In the genomic region with DNA sequence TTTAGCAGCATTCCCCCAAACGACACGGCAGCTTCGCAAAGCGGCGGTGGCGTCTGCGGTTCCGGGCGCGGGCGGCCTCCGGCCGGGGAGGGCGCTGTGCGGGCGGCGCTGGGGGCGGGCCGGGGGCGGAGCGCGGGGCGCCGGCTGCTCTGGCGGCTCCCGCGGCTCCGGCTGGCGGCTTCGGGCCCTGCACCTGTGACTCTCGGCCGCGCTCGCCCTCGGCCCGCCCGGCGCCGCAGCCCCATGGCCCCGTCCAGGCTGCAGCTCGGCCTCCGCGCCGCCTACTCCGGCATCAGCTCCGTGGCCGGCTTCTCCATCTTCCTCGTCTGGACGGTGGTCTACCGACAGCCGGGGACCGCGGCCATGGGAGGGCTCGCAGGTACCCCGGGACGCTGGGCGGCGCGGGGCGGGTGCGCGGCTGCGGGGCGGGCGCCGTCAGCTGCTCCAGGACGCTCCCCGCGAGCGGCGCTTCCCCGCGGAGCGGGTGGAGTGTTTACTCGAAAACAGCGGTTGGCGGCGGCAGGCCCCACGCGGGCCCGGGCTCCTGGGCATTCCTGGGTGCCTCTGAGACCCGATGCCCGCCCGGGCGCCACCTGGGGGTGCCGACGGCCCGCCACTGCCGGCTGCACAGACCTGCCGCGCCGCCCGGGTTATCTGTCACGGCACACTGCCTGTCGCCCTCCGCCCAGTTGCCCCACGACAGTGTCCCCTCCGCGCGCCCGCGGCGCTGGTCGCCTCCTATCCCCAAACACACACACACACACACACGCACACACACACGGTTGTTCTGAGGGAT, we compare ENCODE assay signal across 8 cellular contexts. TPM values are rescaled to one million over a fixed set of nuclear protein-coding genes. Genes with fewer than 3 reads are reported as not detected.
DNase-seq lines count a peak whose midpoint lies in the region; ATAC-seq, FAIRE-seq and TF ChIP-seq lines count a peak whose summit lies in the region.

A gene (plus strand): TSS at position 177 of the 796 bp plus-strand sequence. CDS start 67 bp downstream, at position 244.

- H3K36me3 ChIP-seq in HCT116 (ENCODE audit: control insufficient read depth in 1 of 2, insufficient read depth in 2 of 2, low read length in 2 of 2) (no peaks in the 10 kb centered on the region), WERI-Rb-1 (no peaks in the 10 kb centered on the region; the same call in 1 of the 2 replicates), keratinocyte (ENCODE audit: control insufficient read depth in 2 of 2, extremely low read depth in 1 of 2, insufficient read depth in 2 of 2, low read length in 2 of 2) (peaks cover 2 to 4% of the 10 kb centered on the region in 2 experiments)

- H3K9me3 ChIP-seq in HCT116 (ENCODE audit: control insufficient read depth in 1 of 2, insufficient read depth in 1 of 2, low read depth in 1 of 2, low read length in 2 of 2) (no peaks in the 10 kb centered on the region), WERI-Rb-1 (ENCODE audit: severe bottlenecking) (no peaks in the 10 kb centered on the region), keratinocyte (ENCODE audit: control insufficient read depth, low read depth, low read length) (no peaks in the 10 kb centered on the region)

- intact Hi-C loops in HCT116 (cut with micrococcal nuclease): loop anchor here (10.0 kb wide), 1 partner anchor 738 kb away; no protein-coding TSS in a partner anchor

- H3K27ac ChIP-seq in HCT116 (ENCODE audit: low read depth, low read length) (peak within 1 kb of the TSS; percentile 58; the same call in 1 of the 2 replicates), WERI-Rb-1 (peak within 1 kb of the TSS; percentile 76), keratinocyte (ENCODE audit: control insufficient read depth, insufficient read depth, low read length) (peak within 1 kb of the TSS; percentile 24)

- H3K79me2 ChIP-seq in HCT116 (ENCODE audit: insufficient read depth, low read length) (peaks cover 24% of the 10 kb centered on the region), keratinocyte (ENCODE audit: control insufficient read depth, insufficient read depth, low read length) (peaks cover 15% of the 10 kb centered on the region)

- DNase-seq in GM13976 (ENCODE audit: low spot score): peak; percentile 92
- no peak for DNase-seq in HCT116 (ENCODE audit: low read depth, low spot score)
- peak; percentile 18 for DNase-seq in MV-4-11 (lab: John Stamatoyannopoulos, UW)
- peak; percentile 65 for DNase-seq in WERI-Rb-1
- peak; percentile 48 to 64 for DNase-seq in cardiac fibroblast (ENCODE audit: low read depth in 2 of 2)
- no peak for DNase-seq in keratinocyte (ENCODE audit: low read depth, low spot score)
- DNase-seq in stimulated activated CD4-positive, alpha-beta T cell treated with anti-CD3 and anti-CD28 coated beads, Interleukin-12 subunit alpha, Interleukin-12 subunit beta, amount 100 ng/mL, for 48 hours (ENCODE audit: low read depth in 2 of 3, low spot score in 1 of 3): peak in 2 of 3 donors; percentile 43 to 63
- DNase-seq in A172 (ENCODE audit: low spot score): no peak

- TF ChIP-seq POLR2A in HCT116 (IDR thresholded peaks at IDR 0.05; ENCODE audit: borderline replicate concordance, extremely low read depth, insufficient read depth, insufficient read length): peak; percentile 46

- TF ChIP-seq RAD21 in HCT116 (IDR thresholded peaks at IDR 0.05; ENCODE audit: low read depth): no peak; the same call in 1 of the 2 replicates

- no peak for FAIRE-seq in keratinocyte (lab: Jason Lieb, UNC)

- H3K9me2 ChIP-seq in HCT116 (ENCODE audit: insufficient read depth): no peaks in the 10 kb centered on the region

- RAD21 ChIA-PET in HCT116 (lab: Charles Lee; ENCODE audit: low non-redundant PET in 1 of 2, low total read pairs in 2 of 2, uncharacterized antibody in 2 of 2, unreplicated experiment in 2 of 2): interaction anchor here (1.3 to 1.8 kb wide), 2 partner anchors 65 kb away, joined by 3 to 6 read pairs; no protein-coding TSS in a partner anchor

- peaks cover 3% of the 10 kb centered on the region for H3K9me1 ChIP-seq in keratinocyte (ENCODE audit: control insufficient read depth, extremely low read depth, insufficient read depth, low read length)

- TF ChIP-seq CTCF in GM13976 (IDR thresholded peaks at IDR 0.05; ENCODE audit: borderline replicate concordance, control extremely low read depth, extremely low read depth, insufficient read depth, missing control alignments): peak; percentile 46
- TF ChIP-seq CTCF in HCT116 (IDR thresholded peaks at IDR 0.05 in 2 of 3, conservative IDR thresholded peaks at IDR 0.05 in 1 of 3; ENCODE audit: borderline replicate concordance in 1 of 3, insufficient read depth in 1 of 3, low read depth in 2 of 3, low read length in 2 of 3): peak in 2 of 3 experiments; percentile 22 to 40; a peak in 4 of 6 replicates
- peak; percentile 47 for TF ChIP-seq CTCF in WERI-Rb-1 (IDR thresholded peaks at IDR 0.05; ENCODE audit: low read depth, low read length)
- peak; percentile 20 for TF ChIP-seq CTCF in cardiac fibroblast (IDR thresholded peaks at IDR 0.05; ENCODE audit: low read depth, low read length)
- TF ChIP-seq CTCF in keratinocyte (optimal IDR thresholded peaks at IDR 0.05 in 1 of 3, IDR thresholded peaks at IDR 0.05 in 1 of 3, conservative IDR thresholded peaks at IDR 0.05 in 1 of 3; ENCODE audit: extremely low read depth in 1 of 3, insufficient read depth in 2 of 3, low read length in 3 of 3): peak; percentile 25 to 53 (median 46)

- H3K27me3 ChIP-seq in HCT116 (ENCODE audit: insufficient read depth, low read length) (no peaks in the 10 kb centered on the region), WERI-Rb-1 (ENCODE audit: insufficient read depth, low read depth, severe bottlenecking) (no peaks in the 10 kb centered on the region), keratinocyte (ENCODE audit: control insufficient read depth, extremely low read depth, insufficient read depth, low read length) (no peaks in the 10 kb centered on the region)

- H4K20me1 ChIP-seq in HCT116 (ENCODE audit: insufficient read depth): no peaks in the 10 kb centered on the region
- no peaks in the 10 kb centered on the region for H4K20me1 ChIP-seq in keratinocyte (ENCODE audit: control insufficient read depth, extremely low read depth, insufficient read depth, low read length)

- BruUV-seq in HCT116 (replicated peaks; lab: Mats Ljungman, UMichigan): no TSS peak

- POLR2A ChIA-PET in HCT116 (lab: Charles Lee): interaction anchor here (1.4 kb wide), 1 partner anchor 29 kb away, joined by 5 read pairs; no protein-coding TSS in a partner anchor

- no peak within 1 kb of the TSS for H2AFZ ChIP-seq in HCT116 (ENCODE audit: low read depth, low read length, poor library complexity, severe bottlenecking)
- peak within 1 kb of the TSS; percentile 80 for H2AFZ ChIP-seq in keratinocyte (ENCODE audit: control insufficient read depth, low read length)

- dilution Hi-C loops in keratinocyte (cut with MboI; ENCODE audit: extremely low pct_ligation_motif_present, low sequenced_read_pairs): no loop called here

- in situ Hi-C loops in GM13976 (cut with MboI; ENCODE audit: low sequenced_read_pairs, unreplicated experiment): loop anchor here (10.0 kb wide), 1 partner anchor 58 kb away; no protein-coding TSS in a partner anchor

- ATAC-seq in HCT116: peak; percentile 90

- H3K4me2 ChIP-seq in HCT116 (ENCODE audit: low read length) (peak within 1 kb of the TSS; percentile 99), keratinocyte (ENCODE audit: control insufficient read depth, extremely low read depth, insufficient read depth, low read depth, low read length) (peak within 1 kb of the TSS; percentile 89)

- H3K4me3 ChIP-seq in HCT116 (replicated peaks in 1 of 2; ENCODE audit: low read depth in 1 of 2, low read length in 2 of 2): peak within 1 kb of the TSS; percentile 71 to 91
- peak within 1 kb of the TSS; percentile 63 for H3K4me3 ChIP-seq in WERI-Rb-1 (ENCODE audit: low read depth, low read length)
- H3K4me3 ChIP-seq in cardiac fibroblast (replicated peaks in 1 of 2; ENCODE audit: low read depth in 2 of 2, low read length in 2 of 2): peak within 1 kb of the TSS; percentile 63 to 64
- peak within 1 kb of the TSS; percentile 61 to 85 (median 80) for H3K4me3 ChIP-seq in keratinocyte (ENCODE audit: control insufficient read depth in 2 of 3, extremely low read depth in 1 of 3, insufficient read depth in 2 of 3, low read depth in 1 of 3, low read length in 3 of 3)

- H3K9ac ChIP-seq in HCT116 (ENCODE audit: low read length): peak within 1 kb of the TSS; percentile 76
- peak within 1 kb of the TSS; percentile 73 for H3K9ac ChIP-seq in keratinocyte (ENCODE audit: control insufficient read depth, extremely low read depth, insufficient read depth, low read length)

- CTCF ChIA-PET in HCT116 (lab: Charles Lee): interaction anchor here (1.0 to 4.5 kb wide), 5 partner anchors 15 to 67 kb away, joined by 3 to 25 read pairs (median 6); a partner anchor contains a TSS

- H3K4me1 ChIP-seq in HCT116 (ENCODE audit: control insufficient read depth in 1 of 2, insufficient read depth in 2 of 2, low read length in 2 of 2) (peaks cover 29 to 62% of the 10 kb centered on the region in 2 experiments), keratinocyte (ENCODE audit: control insufficient read depth, extremely low read depth, insufficient read depth, low read length) (peaks cover 50% of the 10 kb centered on the region)

TF ChIP-seq in HCT116, 20 proteins besides CTCF, POLR2A, EP300 and RAD21:
- peak; percentile 73 for TF ChIP-seq POLR2AphosphoS5 (IDR thresholded peaks at IDR 0.05; ENCODE audit: low read depth, low read length)
- peak; percentile 82; the same call in 1 of the 2 replicates for TF ChIP-seq ZFX (IDR thresholded peaks at IDR 0.05)
- no peak for TF ChIP-seq ELF1 (IDR thresholded peaks at IDR 0.05; ENCODE audit: borderline replicate concordance, low read depth)
- no peak for TF ChIP-seq EZH2 (IDR thresholded peaks at IDR 0.05)

RNA-seq across cellular contexts. Expression of the gene that starts here (rescaled TPM):
- total RNA-seq in HCT116 (2021; ENCODE audit: unreplicated experiment): 20.0 TPM
- polyA plus RNA-seq in HCT116 (2012): 12.2 and 15.7 TPM in 2 replicates
- 7.8 to 15.3 TPM (median 8.1 TPM) in 3 replicates for polyA plus RNA-seq in keratinocyte
- polyA plus RNA-seq in keratinocyte (2011; ENCODE audit: low read depth): 1.5 TPM
- 10.8 and 12.2 TPM in 2 replicates for polyA plus RNA-seq in keratinocyte (2011; cell fraction: cytosol; rRNA removed)
- polyA plus RNA-seq in keratinocyte (2011; cell fraction: nucleus; rRNA removed): 14.4 and 18.3 TPM in 2 replicates
- 11.7 and 13.6 TPM in 2 replicates for polyA plus RNA-seq in keratinocyte (2012; ENCODE audit: low replicate concordance)
- 12.8 to 29.3 TPM (median 16.5 TPM) in 3 replicates for polyA minus RNA-seq in keratinocyte
- polyA minus RNA-seq in keratinocyte (2011; cell fraction: cytosol; rRNA and poly(A)+ RNA removed): 16.5 TPM
- polyA minus RNA-seq in keratinocyte (2011; cell fraction: nucleus; rRNA and poly(A)+ RNA removed): 5.4 and 5.8 TPM in 2 replicates
- total RNA-seq in A172 (2014; rRNA removed; shearing (Covaris generic)): 4.3 and 10.0 TPM in 2 replicates

Comparison
In these comparisons a context has a peak if more than half of its experiments do, and no peak if none do; other contexts are left out.
1. DNase-seq: peak in GM13976 (single experiment), MV-4-11 (single experiment), WERI-Rb-1 (single experiment), cardiac fibroblast (2 of 2) and stimulated activated CD4-positive, alpha-beta T cell treated with anti-CD3 and anti-CD28 coated beads, Interleukin-12 subunit alpha, Interleukin-12 subunit beta, amount 100 ng/mL, for 48 hours (2 of 3); none in HCT116 (single experiment), keratinocyte (single experiment) and A172 (single experiment).
2. H3K27ac ChIP-seq: peak in every context shown above with its lines; median percentile 76 in WERI-Rb-1; 58 in HCT116; 24 in keratinocyte.
3. Peak in every context shown above with its lines, with median percentiles within 50 percentile points of each other: CTCF ChIP-seq and H3K4me3 ChIP-seq.